Comparison of ENCODE assay signal across 21 cellular contexts in genomic region chr16:6157806-6158205, GRCh38.
"Had no signal": no experiment of that assay in that cellular context is flagged by ENCODE, and none has a peak within 500 bp of the region (broad histone marks: within the 10 kb centered on the region; RNA-seq: fewer than 3 reads in every experiment).

No MANE protein-coding gene starts in this region.

- H3K27me3 Mint-ChIP-seq: activated CD4-positive, alpha-beta memory T cell treated with anti-CD3 and anti-CD28 coated beads, Interleukin-2, amount 10 ng/mL, durations not matched to agents 7 days and 5 days; activated CD4-positive, alpha-beta T cell treated with anti-CD3 and anti-CD28 coated beads for 36 hours; activated naive CD4-positive, alpha-beta T cell treated with anti-CD3 and anti-CD28 coated beads, Interleukin-2, amount 50 U/mL, for 24 hours had no signal

- H3K4me2 ChIP-seq: SK-N-SH had no signal

- H3K4me1 ChIP-seq: breast epithelium had no signal

- H3K27ac ChIP-seq: breast epithelium, WERI-Rb-1 had no signal

- H3K9ac ChIP-seq: SK-N-SH had no signal

- H3K4me3 ChIP-seq: breast epithelium had no signal

- DNase-seq: activated CD4-positive, alpha-beta memory T cell treated with anti-CD3 and anti-CD28 coated beads, Interleukin-2, amount 10 ng/mL, durations not matched to agents 7 days and 5 days; activated CD4-positive, alpha-beta T cell treated with anti-CD3 and anti-CD28 coated beads for 36 hours; activated CD4-positive, alpha-beta T cell treated with anti-CD3 and anti-CD28 coated beads, Interleukin-2, amount 50 U/mL, for 1 hour; activated effector memory CD4-positive, alpha-beta T cell treated with Interleukin-2 at 50 U/mL for 16 hours; activated naive CD4-positive, alpha-beta T cell; activated T-cell treated with anti-CD3 and anti-CD28 coated beads, Interleukin-2, amount 50 U/mL, for 72 hours; aorta; caudate nucleus; NCI-H1048; NCI-H146; NCI-H187 treated with DMSO at 0.1 percent for 48 hours; NCI-H2081 treated with DMSO at 0.1 percent for 48 hours; NCI-H446; NCI-H524; NK-92 treated with Interleukin-12 subunit alpha and Interleukin-12 subunit beta, amount 100 ng/mL, for 24 hours; SHP77 treated with DMSO at 0.1 percent for 48 hours; SK-N-SH; T-helper 1 cell; WERI-Rb-1 had no signal

- ATAC-seq: activated CD4-positive, alpha-beta T cell treated with anti-CD3 and anti-CD28 coated beads for 36 hours; activated T-cell treated with anti-CD3 and anti-CD28 coated beads, Interleukin-2, amount 50 U/mL, for 72 hours had no signal

- H3K27ac Mint-ChIP-seq: activated CD4-positive, alpha-beta memory T cell treated with anti-CD3 and anti-CD28 coated beads, Interleukin-2, amount 10 ng/mL, durations not matched to agents 7 days and 5 days; activated CD4-positive, alpha-beta T cell treated with anti-CD3 and anti-CD28 coated beads for 36 hours; activated naive CD4-positive, alpha-beta T cell treated with anti-CD3 and anti-CD28 coated beads, Interleukin-2, amount 50 U/mL, for 24 hours; activated T-cell treated with anti-CD3 and anti-CD28 coated beads, Interleukin-2, amount 50 U/mL, for 72 hours had no signal

- H3K36me3 ChIP-seq: breast epithelium, WERI-Rb-1 had no signal

- H3K36me3 Mint-ChIP-seq: activated naive CD4-positive, alpha-beta T cell treated with anti-CD3 and anti-CD28 coated beads, Interleukin-2, amount 50 U/mL, for 24 hours had no signal

- H3K9me3 ChIP-seq: breast epithelium, SK-N-SH had no signal

- H3K4me1 Mint-ChIP-seq: activated CD4-positive, alpha-beta memory T cell treated with anti-CD3 and anti-CD28 coated beads, Interleukin-2, amount 10 ng/mL, durations not matched to agents 7 days and 5 days; activated CD4-positive, alpha-beta T cell treated with anti-CD3 and anti-CD28 coated beads for 36 hours; activated naive CD4-positive, alpha-beta T cell treated with anti-CD3 and anti-CD28 coated beads, Interleukin-2, amount 50 U/mL, for 24 hours had no signal

- H3K4me3 Mint-ChIP-seq: activated CD4-positive, alpha-beta memory T cell treated with anti-CD3 and anti-CD28 coated beads, Interleukin-2, amount 10 ng/mL, durations not matched to agents 7 days and 5 days; activated CD4-positive, alpha-beta T cell treated with anti-CD3 and anti-CD28 coated beads for 36 hours; activated naive CD4-positive, alpha-beta T cell treated with anti-CD3 and anti-CD28 coated beads, Interleukin-2, amount 50 U/mL, for 24 hours; activated T-cell treated with anti-CD3 and anti-CD28 coated beads, Interleukin-2, amount 50 U/mL, for 72 hours had no signal

- H3K27me3 ChIP-seq: breast epithelium had no signal
